In genomic region chrX:140110081-140110650, GRCh38 we compare ENCODE assay signal across 22 cellular contexts.
"Had no signal": no experiment of that assay in that cellular context is flagged by ENCODE, and none has a peak within 500 bp of the region (broad histone marks: within the 10 kb centered on the region; RNA-seq: fewer than 3 reads in every experiment).

No MANE protein-coding gene starts in this region.

- H3K27ac ChIP-seq: gastrocnemius medialis, heart left ventricle, hepatocyte, prostate gland, sigmoid colon, stomach, thyroid gland, vagina had no signal

- H3K4me3 ChIP-seq: gastrocnemius medialis, heart left ventricle, hepatocyte, lung, prostate gland, sigmoid colon, stomach, thyroid gland, vagina had no signal

- H3K4me2 ChIP-seq: hepatocyte had no signal

- H3K27me3 Mint-ChIP-seq: effector memory CD8-positive, alpha-beta T cell; memory B cell had no signal

- H3K4me1 Mint-ChIP-seq: memory B cell; natural killer cell; stimulated activated effector memory CD8-positive, alpha-beta T cell treated with anti-CD3 and anti-CD28 coated beads, Interleukin-12 subunit alpha, Interleukin-12 subunit beta, amount 100 ng/mL, for 72 hours had no signal

- DNase-seq: cortex of kidney; effector memory CD8-positive, alpha-beta T cell; gastrocnemius medialis; heart left ventricle; natural killer cell; nucleus accumbens; right cardiac atrium; sigmoid colon; stimulated activated CD4-positive, alpha-beta T cell treated with anti-CD3 and anti-CD28 coated beads, Interleukin-2, amount 100 ng/mL, for 24 hours; stimulated activated CD4-positive, alpha-beta T cell treated with anti-CD3 and anti-CD28 coated beads, Interleukin-4, amount 100 ng/mL, for 24 hours; stimulated activated naive CD4-positive, alpha-beta T cell treated with Interleukin-2 at 50 U/mL for 16 hours; stomach; thyroid gland; trophoblast cell had no signal

- H2AFZ ChIP-seq: hepatocyte had no signal

- H3K27me3 ChIP-seq: gastrocnemius medialis, hepatocyte, sigmoid colon, thyroid gland, vagina had no signal

- H3K9me3 ChIP-seq: gastrocnemius medialis, prostate gland, sigmoid colon, thyroid gland, vagina had no signal

- H3K27ac Mint-ChIP-seq: memory B cell; natural killer cell; stimulated activated effector memory CD8-positive, alpha-beta T cell treated with anti-CD3 and anti-CD28 coated beads, Interleukin-12 subunit alpha, Interleukin-12 subunit beta, amount 100 ng/mL, for 72 hours had no signal

- FAIRE-seq: keratinocyte had no signal

- H3K9me3 Mint-ChIP-seq: effector memory CD8-positive, alpha-beta T cell; memory B cell; natural killer cell; stimulated activated effector memory CD8-positive, alpha-beta T cell treated with anti-CD3 and anti-CD28 coated beads, Interleukin-12 subunit alpha, Interleukin-12 subunit beta, amount 100 ng/mL, for 72 hours had no signal

- H3K79me2 ChIP-seq: hepatocyte had no signal

- ATAC-seq: effector memory CD8-positive, alpha-beta T cell; gastrocnemius medialis; heart left ventricle; left lobe of liver; natural killer cell; right cardiac atrium; stimulated activated effector memory CD8-positive, alpha-beta T cell treated with anti-CD3 and anti-CD28 coated beads, Interleukin-12 subunit alpha, Interleukin-12 subunit beta, amount 100 ng/mL, for 72 hours had no signal

- H3K36me3 Mint-ChIP-seq: memory B cell; natural killer cell; stimulated activated effector memory CD8-positive, alpha-beta T cell treated with anti-CD3 and anti-CD28 coated beads, Interleukin-12 subunit alpha, Interleukin-12 subunit beta, amount 100 ng/mL, for 72 hours had no signal

- H3K36me3 ChIP-seq: gastrocnemius medialis, heart left ventricle, prostate gland, sigmoid colon, stomach, thyroid gland, vagina had no signal

- H3K4me1 ChIP-seq: gastrocnemius medialis, heart left ventricle, prostate gland, sigmoid colon, stomach, thyroid gland, vagina had no signal

- H3K4me3 Mint-ChIP-seq: effector memory CD8-positive, alpha-beta T cell; memory B cell; natural killer cell; stimulated activated effector memory CD8-positive, alpha-beta T cell treated with anti-CD3 and anti-CD28 coated beads, Interleukin-12 subunit alpha, Interleukin-12 subunit beta, amount 100 ng/mL, for 72 hours had no signal
